21 cellular contexts compared by ENCODE assay signal in genomic region chr11:113613619-113614018, GRCh38.
A peak's percentile ranks its signal among the peaks of the same experiment; 100 is the strongest.
DNase-seq lines count a peak whose midpoint lies in the region; ATAC-seq and TF ChIP-seq lines count a peak whose summit lies in the region.
"Had no signal": no experiment of that assay in that cellular context is flagged by ENCODE, and none has a peak within 500 bp of the region (broad histone marks: within the 10 kb centered on the region; RNA-seq: fewer than 3 reads in every experiment).

No MANE protein-coding gene starts in this region.

- ATAC-seq in GM18861 (IDR thresholded peaks at IDR 0.05; ENCODE audit: unreplicated experiment) (peak; percentile 73), HG03280 (IDR thresholded peaks at IDR 0.05; ENCODE audit: unreplicated experiment) (peak; percentile 63), GM18520 (IDR thresholded peaks at IDR 0.05; ENCODE audit: unreplicated experiment) (no peak)
- ATAC-seq: activated CD8-positive, alpha-beta memory T cell treated with anti-CD3 and anti-CD28 coated beads, Interleukin-2, amount 10 ng/mL, durations not matched to agents 7 days and 5 days; effector memory CD8-positive, alpha-beta T cell had no signal

- H3K27ac Mint-ChIP-seq in endothelial cell (ENCODE audit: unreplicated experiment) = peak overlapping the region; percentile 86
- H3K27ac Mint-ChIP-seq: activated CD8-positive, alpha-beta memory T cell treated with anti-CD3 and anti-CD28 coated beads, Interleukin-2, amount 10 ng/mL, durations not matched to agents 7 days and 5 days; effector memory CD8-positive, alpha-beta T cell; T-helper 1 cell treated with Interleukin-12 subunit alpha and Interleukin-12 subunit beta and Interleukin-4 antibody, amounts not matched to agents 30 μg/mL and 1 μg/mL, for 36 hours had no signal

- no peaks in the 10 kb centered on the region for H3K9me3 Mint-ChIP-seq in endothelial cell (ENCODE audit: unreplicated experiment)
- H3K9me3 Mint-ChIP-seq: effector memory CD8-positive, alpha-beta T cell; T-helper 1 cell treated with Interleukin-12 subunit alpha and Interleukin-12 subunit beta and Interleukin-4 antibody, amounts not matched to agents 30 μg/mL and 1 μg/mL, for 36 hours had no signal

- H3K36me3 Mint-ChIP-seq in endothelial cell (ENCODE audit: low read depth, unreplicated experiment) = no peaks in the 10 kb centered on the region

- no peak for TF ChIP-seq CTCF in endothelial cell (IDR thresholded peaks at IDR 0.05; ENCODE audit: unreplicated experiment)

- DNase-seq in NOMO-1 treated with dmso at 0.1 percent for 144 hours (lab: John Stamatoyannopoulos, UW; ENCODE audit: unreplicated experiment) (peak; percentile 38), endothelial cell (ENCODE audit: low spot score) (no peak), NCI-H82 (lab: John Stamatoyannopoulos, UW) (no peak), GOT3 (lab: John Stamatoyannopoulos, UW) (no peak)
- DNase-seq in stimulated activated CD4-positive, alpha-beta T cell treated with anti-CD3 and anti-CD28 coated beads, Interleukin-15, amount 100 ng/mL, for 24 hours = no peak
- DNase-seq: activated CD4-positive, CD25-positive, alpha-beta regulatory T cell treated with anti-CD3 and anti-CD28 coated beads, Interleukin-2, amount 50 U/mL, for 72 hours; activated CD8-positive, alpha-beta memory T cell treated with anti-CD3 and anti-CD28 coated beads, Interleukin-2, amount 10 ng/mL, durations not matched to agents 7 days and 5 days; activated effector memory CD4-positive, alpha-beta T cell treated with Interleukin-2 at 50 U/mL for 16 hours; cerebellar nuclear complex; effector memory CD8-positive, alpha-beta T cell; EL; MM.1S; NCI-H2171; NCI-H748 treated with DMSO at 0.1 percent for 48 hours; ovary; stimulated activated CD4-positive, alpha-beta T cell treated with anti-CD3 and anti-CD28 coated beads, Interleukin-4, amount 100 ng/mL, for 24 hours; substantia nigra had no signal

- no peak overlapping the region for H3K4me3 Mint-ChIP-seq in endothelial cell (ENCODE audit: unreplicated experiment)
- H3K4me3 Mint-ChIP-seq: activated CD8-positive, alpha-beta memory T cell treated with anti-CD3 and anti-CD28 coated beads, Interleukin-2, amount 10 ng/mL, durations not matched to agents 7 days and 5 days; effector memory CD8-positive, alpha-beta T cell; T-helper 1 cell treated with Interleukin-12 subunit alpha and Interleukin-12 subunit beta and Interleukin-4 antibody, amounts not matched to agents 30 μg/mL and 1 μg/mL, for 36 hours had no signal

- peaks cover 1% of the 10 kb centered on the region for H3K27me3 Mint-ChIP-seq in endothelial cell (ENCODE audit: unreplicated experiment)

- peaks cover 16% of the 10 kb centered on the region for H3K4me1 Mint-ChIP-seq in endothelial cell (ENCODE audit: unreplicated experiment)
